In the genomic region with DNA sequence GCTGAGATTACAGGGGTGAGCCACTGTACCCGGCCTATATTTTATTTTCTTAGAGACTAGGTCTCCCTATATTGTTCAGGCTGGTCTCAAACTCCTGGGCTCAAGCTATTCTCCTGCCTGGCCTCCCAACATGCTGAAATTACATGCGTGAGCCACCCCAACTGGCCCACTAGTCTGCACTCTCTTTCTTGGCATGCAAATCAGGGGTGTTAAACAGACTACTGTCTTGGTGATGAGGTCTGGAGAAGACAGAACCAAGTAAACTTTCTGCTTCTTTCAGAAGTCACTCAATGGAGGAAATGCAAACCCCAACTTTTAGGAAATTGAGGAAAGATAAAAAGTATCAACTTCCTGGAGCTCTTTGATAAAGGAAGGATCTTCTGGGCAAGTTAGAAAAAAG, we compare ENCODE assay signal across 22 cellular contexts. TPM values are rescaled to one million over a fixed set of nuclear protein-coding genes. Genes with fewer than 3 reads are reported as not detected.
"Had no signal": no experiment of that assay in that cellular context is flagged by ENCODE, and none has a peak within 500 bp of the region (broad histone marks: within the 10 kb centered on the region; RNA-seq: fewer than 3 reads in every experiment).

No MANE protein-coding gene starts in this region.

- H3K9me3 Mint-ChIP-seq: activated CD4-positive, alpha-beta memory T cell treated with anti-CD3 and anti-CD28 coated beads for 36 hours; activated T-cell treated with anti-CD3 and anti-CD28 coated beads, Interleukin-2, amount 50 U/mL, for 24 hours; memory B cell had no signal

- DNase-seq: activated CD4-positive, alpha-beta memory T cell treated with anti-CD3 and anti-CD28 coated beads for 36 hours; activated CD4-positive, alpha-beta T cell treated with anti-CD3 and anti-CD28 coated beads for 36 hours; activated CD8-positive, alpha-beta memory T cell treated with anti-CD3 and anti-CD28 coated beads, Interleukin-2, amount 10 ng/mL, durations not matched to agents 7 days and 5 days; activated effector memory CD4-positive, alpha-beta T cell treated with Interleukin-2 at 50 U/mL for 16 hours; activated naive CD4-positive, alpha-beta T cell treated with anti-CD3 and anti-CD28 coated beads, Interleukin-2, amount 50 U/mL, for 16 hours; activated T-cell treated with anti-CD3 and anti-CD28 coated beads, Interleukin-2, amount 50 U/mL, for 24 hours; colonic mucosa; esophagus squamous epithelium; hypothalamus; kidney glomerular epithelial cell; left ventricle myocardium superior; mucosa of descending colon; naive thymus-derived CD4-positive, alpha-beta T cell; retina; stimulated activated CD4-positive, alpha-beta T cell treated with anti-CD3 and anti-CD28 coated beads, Interleukin-12 subunit alpha, Interleukin-12 subunit beta, amount 100 ng/mL, for 4 hours; stimulated activated CD4-positive, alpha-beta T cell treated with anti-CD3 and anti-CD28 coated beads, Interleukin-2, amount 100 ng/mL, for 24 hours; stomach; T-helper 9 cell; testis; upper lobe of right lung had no signal

- H3K27ac Mint-ChIP-seq: activated CD4-positive, alpha-beta memory T cell treated with anti-CD3 and anti-CD28 coated beads for 36 hours; activated CD4-positive, alpha-beta T cell treated with anti-CD3 and anti-CD28 coated beads for 36 hours; activated CD8-positive, alpha-beta memory T cell treated with anti-CD3 and anti-CD28 coated beads, Interleukin-2, amount 10 ng/mL, durations not matched to agents 7 days and 5 days; activated T-cell treated with anti-CD3 and anti-CD28 coated beads, Interleukin-2, amount 50 U/mL, for 24 hours; memory B cell; naive thymus-derived CD4-positive, alpha-beta T cell had no signal

- H3K4me3 Mint-ChIP-seq: activated CD4-positive, alpha-beta memory T cell treated with anti-CD3 and anti-CD28 coated beads for 36 hours; activated CD4-positive, alpha-beta T cell treated with anti-CD3 and anti-CD28 coated beads for 36 hours; activated CD8-positive, alpha-beta memory T cell treated with anti-CD3 and anti-CD28 coated beads, Interleukin-2, amount 10 ng/mL, durations not matched to agents 7 days and 5 days; activated T-cell treated with anti-CD3 and anti-CD28 coated beads, Interleukin-2, amount 50 U/mL, for 24 hours; memory B cell; naive thymus-derived CD4-positive, alpha-beta T cell had no signal

- H3K36me3 Mint-ChIP-seq: activated CD4-positive, alpha-beta memory T cell treated with anti-CD3 and anti-CD28 coated beads for 36 hours; activated CD8-positive, alpha-beta memory T cell treated with anti-CD3 and anti-CD28 coated beads, Interleukin-2, amount 10 ng/mL, durations not matched to agents 7 days and 5 days; memory B cell; naive thymus-derived CD4-positive, alpha-beta T cell had no signal

- ATAC-seq: activated CD4-positive, alpha-beta T cell treated with anti-CD3 and anti-CD28 coated beads for 36 hours; activated CD8-positive, alpha-beta memory T cell treated with anti-CD3 and anti-CD28 coated beads, Interleukin-2, amount 10 ng/mL, durations not matched to agents 7 days and 5 days; left ventricle myocardium superior; mucosa of descending colon; naive thymus-derived CD4-positive, alpha-beta T cell; upper lobe of right lung had no signal

- H3K4me3 ChIP-seq: adrenal gland, colonic mucosa, esophagus squamous epithelium, mucosa of descending colon, stomach, testis, upper lobe of right lung had no signal

RNA-seq across cellular contexts. Expression of a gene that starts 8.0 kb away (rescaled TPM):
- total RNA-seq: activated CD8-positive, alpha-beta memory T cell treated with anti-CD3 and anti-CD28 coated beads, Interleukin-2, amount 10 ng/mL, durations not matched to agents 7 days and 5 days had no signal
